In genomic region chr7:121072826-121073225, GRCh38 we compare ENCODE assay signal across 1 cellular context.
TF ChIP-seq lines count a peak whose summit lies in the region.

No MANE protein-coding gene starts in this region.

TF ChIP-seq in K562, 482 proteins besides CTCF, POLR2A, EP300 and RAD21 (continued from another document):
- no peak for TF ChIP-seq GTF3C2 (IDR thresholded peaks at IDR 0.05; ENCODE audit: borderline replicate concordance, extremely low read depth, insufficient read length)
